31 cellular contexts compared by ENCODE assay signal in the genomic region with DNA sequence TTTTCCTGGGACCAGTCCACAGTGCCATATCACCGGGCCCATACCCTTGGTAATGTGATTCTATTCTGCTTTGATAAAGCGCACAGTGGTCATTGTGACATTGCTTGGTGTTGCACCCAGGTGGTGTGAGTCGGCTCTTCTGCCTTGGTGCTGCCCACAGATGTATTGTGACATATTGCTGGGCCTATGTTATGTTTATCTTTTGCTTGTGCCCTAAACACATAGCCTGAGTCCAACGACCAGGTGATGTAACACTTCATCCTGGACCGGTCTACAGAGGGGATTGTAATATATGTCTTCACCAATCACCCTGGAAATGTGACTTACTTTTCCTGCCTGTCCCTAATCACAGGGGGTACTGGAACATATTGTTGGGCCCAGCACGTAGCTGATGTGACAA.
"Had no signal": no experiment of that assay in that cellular context is flagged by ENCODE, and none has a peak within 500 bp of the region (broad histone marks: within the 10 kb centered on the region; RNA-seq: fewer than 3 reads in every experiment).

No MANE protein-coding gene starts in this region.

- H3K4me1 ChIP-seq: adrenal gland, body of pancreas, colonic mucosa, esophagus squamous epithelium, gastroesophageal sphincter, heart right ventricle had no signal

- H3K27ac ChIP-seq: adrenal gland, body of pancreas, colonic mucosa, epithelial cell of prostate, esophagus squamous epithelium, gastroesophageal sphincter, heart right ventricle, hepatocyte had no signal

- H3K4me3 ChIP-seq: adrenal gland, body of pancreas, colonic mucosa, esophagus squamous epithelium, gastroesophageal sphincter, heart right ventricle, hepatocyte had no signal

- FAIRE-seq: endometrium, endothelial cell of umbilical vein had no signal

- H3K9me3 ChIP-seq: adrenal gland, body of pancreas, colonic mucosa, esophagus squamous epithelium, gastroesophageal sphincter, heart right ventricle had no signal

- H3K4me2 ChIP-seq: hepatocyte had no signal

- H3K27me3 ChIP-seq: adrenal gland, body of pancreas, colonic mucosa, esophagus squamous epithelium, gastroesophageal sphincter, heart right ventricle, hepatocyte had no signal

- H3K9me3 Mint-ChIP-seq: activated naive CD8-positive, alpha-beta T cell treated with anti-CD3 and anti-CD28 coated beads for 36 hours; activated naive CD8-positive, alpha-beta T cell treated with anti-CD3 and anti-CD28 coated beads, Interleukin-2, amount 50 U/mL, for 24 hours; activated T-cell treated with anti-CD3 and anti-CD28 coated beads, Interleukin-2, amount 50 U/mL, for 24 hours; activated T-cell treated with anti-CD3 and anti-CD28 coated beads, Interleukin-2, amount 50 U/mL, for 72 hours had no signal

- DNase-seq: activated CD4-positive, alpha-beta memory T cell treated with anti-CD3 and anti-CD28 coated beads, Interleukin-2, amount 10 ng/mL, durations not matched to agents 7 days and 5 days; activated CD4-positive, alpha-beta T cell treated with anti-CD3 and anti-CD28 coated beads for 1 hour; activated CD4-positive, alpha-beta T cell treated with anti-CD3 and anti-CD28 coated beads for 4 hours; activated CD4-positive, alpha-beta T cell treated with anti-CD3 and anti-CD28 coated beads, Interleukin-2, amount 10 ng/mL, durations not matched to agents 7 days and 5 days; activated CD4-positive, alpha-beta T cell treated with anti-CD3 and anti-CD28 coated beads, Interleukin-2, amount 50 U/mL, for 4 hours; activated CD8-positive, alpha-beta memory T cell treated with anti-CD3 and anti-CD28 coated beads, Interleukin-2, amount 50 U/mL, for 48 hours; activated gamma-delta T cell; activated naive CD4-positive, alpha-beta T cell treated with anti-CD3 and anti-CD28 coated beads, Interleukin-2, amount 50 U/mL, for 16 hours; activated naive CD4-positive, alpha-beta T cell treated with Interleukin-2 at 50 U/mL for 16 hours; activated naive CD8-positive, alpha-beta T cell treated with anti-CD3 and anti-CD28 coated beads for 36 hours; activated naive CD8-positive, alpha-beta T cell treated with anti-CD3 and anti-CD28 coated beads, Interleukin-2, amount 50 U/mL, for 24 hours; activated T-cell treated with anti-CD3 and anti-CD28 coated beads for 4 hours; activated T-cell treated with anti-CD3 and anti-CD28 coated beads, Interleukin-2, amount 50 U/mL, for 24 hours; activated T-cell treated with anti-CD3 and anti-CD28 coated beads, Interleukin-2, amount 50 U/mL, for 72 hours; adrenal gland; amygdala; aorta; body of pancreas; caudate nucleus; cerebellar nuclear complex; colonic mucosa; effector CD8-positive, alpha-beta T cell; esophagus squamous epithelium; foreskin melanocyte; heart right ventricle; T-helper 2 cell had no signal

- H2AFZ ChIP-seq: hepatocyte had no signal

- ATAC-seq: activated naive CD8-positive, alpha-beta T cell treated with anti-CD3 and anti-CD28 coated beads, Interleukin-2, amount 50 U/mL, for 24 hours; body of pancreas; gastroesophageal sphincter; heart right ventricle had no signal

- H3K27ac Mint-ChIP-seq: activated CD4-positive, alpha-beta memory T cell treated with anti-CD3 and anti-CD28 coated beads, Interleukin-2, amount 10 ng/mL, durations not matched to agents 7 days and 5 days; activated CD4-positive, alpha-beta T cell treated with anti-CD3 and anti-CD28 coated beads, Interleukin-2, amount 10 ng/mL, durations not matched to agents 7 days and 5 days; activated naive CD8-positive, alpha-beta T cell treated with anti-CD3 and anti-CD28 coated beads for 36 hours; activated T-cell treated with anti-CD3 and anti-CD28 coated beads, Interleukin-2, amount 50 U/mL, for 72 hours had no signal
